8 cellular contexts compared by ENCODE assay signal in the genomic region with DNA sequence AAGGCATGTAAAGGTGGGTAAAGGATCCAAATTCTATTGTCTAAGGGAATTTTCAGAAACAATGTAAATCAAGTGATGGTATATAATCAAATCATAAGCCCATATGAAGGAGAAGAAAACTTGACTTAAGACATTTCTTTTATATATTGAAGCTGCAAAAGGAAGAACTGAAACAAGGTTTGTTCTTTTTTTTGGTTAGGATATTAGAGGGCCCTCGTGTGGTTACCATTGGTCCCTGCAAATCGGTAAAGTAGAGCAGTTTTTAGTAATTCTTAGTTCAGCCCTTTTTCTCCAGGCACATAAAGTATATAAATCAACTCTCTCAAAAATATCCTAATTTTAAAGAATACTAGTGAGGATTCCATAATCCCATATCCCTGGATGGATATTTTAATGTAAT.
DNase-seq lines count a peak whose midpoint lies in the region; ATAC-seq, FAIRE-seq and TF ChIP-seq lines count a peak whose summit lies in the region.

No MANE protein-coding gene starts in this region.

- H3K4me3 ChIP-seq in endothelial cell of umbilical vein (replicated peaks in 1 of 3; ENCODE audit: insufficient read depth in 1 of 3, low read depth in 1 of 3, low read length in 3 of 3) (peak overlapping the region in 2 of 3 experiments; percentile 38 to 60), retinal pigment epithelial cell (ENCODE audit: low read length) (no peak overlapping the region)

- TF ChIP-seq CTCF in AG09319 (IDR thresholded peaks at IDR 0.05; ENCODE audit: low read depth, low read length), result peak; percentile 55
- peak; percentile 32 to 41 for TF ChIP-seq CTCF in endothelial cell of umbilical vein (IDR thresholded peaks at IDR 0.05; ENCODE audit: extremely low read depth in 1 of 2, insufficient read depth in 1 of 2, low read depth in 1 of 2, low read length in 2 of 2)
- peak; percentile 63 for TF ChIP-seq CTCF in retinal pigment epithelial cell (conservative IDR thresholded peaks at IDR 0.05; ENCODE audit: low read depth, low read length)

- intact Hi-C loops in endothelial cell of umbilical vein (cut with micrococcal nuclease), result loop anchor here (1.0 kb wide), 2 partner anchors 146 to 199 kb away; no protein-coding TSS in a partner anchor
- intact Hi-C loops in posterior cingulate gyrus (cut with DNase I), result loop anchor here (5.0 kb wide), 1 partner anchor 200 kb away; no protein-coding TSS in a partner anchor

- DNase-seq in AG09319 (ENCODE audit: extremely low read depth, low read depth), result no peak
- peak; percentile 41 for DNase-seq in RKO (ENCODE audit: low spot score)
- DNase-seq in endothelial cell of umbilical vein (ENCODE audit: low read depth, low spot score), result peak; percentile 46
- no peak for DNase-seq in retinal pigment epithelial cell (ENCODE audit: low read depth)
- DNase-seq in posterior cingulate gyrus, result no peak
- DNase-seq in islet precursor cell, result no peak

- no peaks in the 10 kb centered on the region for H4K20me1 ChIP-seq in endothelial cell of umbilical vein (replicated peaks; ENCODE audit: control insufficient read depth, extremely low read depth, insufficient read depth, low read length)

- dilution Hi-C loops in endothelial cell of umbilical vein (cut with MboI; ENCODE audit: extremely low pct_ligation_motif_present, low sequenced_read_pairs), result no loop called here

- peak; percentile 40 for ATAC-seq in GM19035 (IDR thresholded peaks at IDR 0.05; ENCODE audit: unreplicated experiment)
- no peak for ATAC-seq in GM21515 (IDR thresholded peaks at IDR 0.05; ENCODE audit: unreplicated experiment)

- no peak for TF ChIP-seq POLR2A in endothelial cell of umbilical vein (IDR thresholded peaks at IDR 0.05; ENCODE audit: low read depth, low read length)

- H3K79me2 ChIP-seq in endothelial cell of umbilical vein (ENCODE audit: control insufficient read depth, insufficient read depth, low read length), result peaks cover 41% of the 10 kb centered on the region

- no peak for FAIRE-seq in endothelial cell of umbilical vein (lab: Jason Lieb, UNC)

- peak overlapping the region; percentile 91 for H3K4me2 ChIP-seq in endothelial cell of umbilical vein (ENCODE audit: insufficient read depth, low read length)

- peaks cover 0 to 10% of the 10 kb centered on the region in 2 experiments for H3K36me3 ChIP-seq in endothelial cell of umbilical vein (ENCODE audit: control insufficient read depth in 2 of 2, extremely low read depth in 1 of 2, insufficient read depth in 2 of 2, low read length in 2 of 2)

- peak overlapping the region; percentile 9 for H3K9ac ChIP-seq in endothelial cell of umbilical vein (replicated peaks; ENCODE audit: extremely low read depth, insufficient read depth, low read length)

- no peak overlapping the region for H2AFZ ChIP-seq in endothelial cell of umbilical vein (ENCODE audit: low read depth, low read length)

- H3K9me3 ChIP-seq in endothelial cell of umbilical vein (replicated peaks; ENCODE audit: control insufficient read depth, insufficient read depth, low read length), result no peaks in the 10 kb centered on the region

- POLR2A ChIA-PET in endothelial cell of umbilical vein (lab: Charles Lee), result no interaction called here

- H3K27me3 ChIP-seq in endothelial cell of umbilical vein (ENCODE audit: control insufficient read depth in 2 of 2, insufficient read depth in 2 of 2, low read length in 2 of 2), result no peaks in the 10 kb centered on the region

- no peaks in the 10 kb centered on the region for H3K9me1 ChIP-seq in endothelial cell of umbilical vein (replicated peaks; ENCODE audit: control insufficient read depth, extremely low read depth, insufficient read depth, low read length)

- BruUV-seq in endothelial cell of umbilical vein (replicated peaks; lab: Mats Ljungman, UMichigan), result no TSS peak

- peak overlapping the region; percentile 14 for H3K27ac ChIP-seq in endothelial cell of umbilical vein (ENCODE audit: insufficient read depth, low read depth, low read length)

- CTCF ChIA-PET in endothelial cell of umbilical vein (lab: Charles Lee), result interaction anchor here (0.8 to 4.9 kb wide), 18 partner anchors 9 to 199 kb away, joined by 3 to 59 read pairs (median 6); a partner anchor contains a TSS

- H3K4me1 ChIP-seq in endothelial cell of umbilical vein (ENCODE audit: control insufficient read depth, extremely low read depth, insufficient read depth, low read length), result peaks cover 58% of the 10 kb centered on the region

TF ChIP-seq in endothelial cell of umbilical vein, 7 proteins besides CTCF, POLR2A, EP300 and RAD21:
- TF ChIP-seq POLR2AphosphoS5 (IDR thresholded peaks at IDR 0.05; ENCODE audit: insufficient read depth, low read depth, low read length) (no peak), EZH2 (IDR thresholded peaks at IDR 0.05; ENCODE audit: borderline replicate concordance, low read depth, low read length, severe bottlenecking) (no peak), MYC (IDR thresholded peaks at IDR 0.05; ENCODE audit: low read depth, low read length) (no peak), FOS (IDR thresholded peaks at IDR 0.05; ENCODE audit: borderline replicate concordance, insufficient read depth, low read length) (no peak), GATA2 (IDR thresholded peaks at IDR 0.05; ENCODE audit: insufficient read depth, insufficient read length, low read depth, low read length) (no peak)
- TF ChIP-seq, protein P1, sequence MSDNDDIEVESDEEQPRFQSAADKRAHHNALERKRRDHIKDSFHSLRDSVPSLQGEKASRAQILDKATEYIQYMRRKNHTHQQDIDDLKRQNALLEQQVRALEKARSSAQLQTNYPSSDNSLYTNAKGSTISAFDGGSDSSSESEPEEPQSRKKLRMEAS (IDR thresholded peaks at IDR 0.05; ENCODE audit: insufficient read depth, insufficient read length), result no peak

Comparison
In these comparisons a context has a peak if more than half of its experiments do, and no peak if none do; other contexts are left out.
1. DNase-seq: peak in RKO (single experiment) and endothelial cell of umbilical vein (single experiment); none in AG09319 (single experiment), retinal pigment epithelial cell (single experiment), posterior cingulate gyrus (0 of 10) and islet precursor cell (single experiment).
2. Peak in every context shown above with its lines, with median percentiles within 50 percentile points of each other: CTCF ChIP-seq.